ENCODE assay signal across 12 cellular contexts in the genomic region with DNA sequence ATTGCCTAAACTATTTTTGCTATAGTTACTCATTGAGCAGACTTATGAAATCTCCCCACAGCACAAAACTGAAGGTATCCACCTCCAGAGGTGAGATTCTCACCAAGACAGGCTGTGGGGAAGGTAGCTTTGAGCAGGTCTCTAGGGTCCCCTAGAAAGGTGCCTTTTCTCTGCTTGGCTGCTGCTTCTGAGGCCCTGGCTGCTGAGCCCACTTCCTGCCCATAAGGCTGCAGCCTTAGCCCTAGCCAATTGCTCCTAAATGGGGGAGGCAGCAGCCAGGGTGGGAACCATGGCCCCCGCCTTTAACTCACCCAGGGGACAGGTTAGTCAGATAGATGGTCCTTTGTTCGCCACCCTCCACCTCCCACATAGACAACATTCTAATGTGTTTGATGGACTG. TPM values are rescaled to one million over a fixed set of nuclear protein-coding genes. Genes with fewer than 3 reads are reported as not detected.
DNase-seq lines count a peak whose midpoint lies in the region; TF ChIP-seq lines count a peak whose summit lies in the region.
"Had no signal": no experiment of that assay in that cellular context is flagged by ENCODE, and none has a peak within 500 bp of the region (broad histone marks: within the 10 kb centered on the region; RNA-seq: fewer than 3 reads in every experiment).

No MANE protein-coding gene starts in this region.

- peaks cover 31% of the 10 kb centered on the region for H3K36me3 Mint-ChIP-seq in T-helper 2 cell treated with Interferon-gamma antibody and Interleukin-4, amounts not matched to agents 5 μg/mL and 100 μg/mL, for 36 hours (ENCODE audit: low read depth)
- H3K36me3 Mint-ChIP-seq in activated naive CD8-positive, alpha-beta T cell treated with anti-CD3 and anti-CD28 coated beads for 36 hours: peaks cover 23% of the 10 kb centered on the region
- H3K36me3 Mint-ChIP-seq in osteocyte (ENCODE audit: unreplicated experiment) (peaks cover 20% of the 10 kb centered on the region), immature natural killer cell (no peaks in the 10 kb centered on the region), nephron progenitor cell (ENCODE audit: low read depth) (no peaks in the 10 kb centered on the region)

- H3K4me3 Mint-ChIP-seq in T-helper 2 cell treated with Interferon-gamma antibody and Interleukin-4, amounts not matched to agents 5 μg/mL and 100 μg/mL, for 36 hours: peak overlapping the region; percentile 97
- H3K4me3 Mint-ChIP-seq in activated naive CD8-positive, alpha-beta T cell treated with anti-CD3 and anti-CD28 coated beads for 36 hours: peak overlapping the region; percentile 97
- peak overlapping the region; percentile 100 for H3K4me3 Mint-ChIP-seq in osteocyte (ENCODE audit: unreplicated experiment)
- H3K4me3 Mint-ChIP-seq in immature natural killer cell: no peak overlapping the region
- no peak overlapping the region for H3K4me3 Mint-ChIP-seq in nephron progenitor cell

- peaks cover 74% of the 10 kb centered on the region for H3K4me1 Mint-ChIP-seq in T-helper 2 cell treated with Interferon-gamma antibody and Interleukin-4, amounts not matched to agents 5 μg/mL and 100 μg/mL, for 36 hours (ENCODE audit: low read depth)
- H3K4me1 Mint-ChIP-seq in activated naive CD8-positive, alpha-beta T cell treated with anti-CD3 and anti-CD28 coated beads for 36 hours: peaks cover 76% of the 10 kb centered on the region
- peaks cover 75% of the 10 kb centered on the region for H3K4me1 Mint-ChIP-seq in osteocyte (ENCODE audit: unreplicated experiment)
- H3K4me1 Mint-ChIP-seq in immature natural killer cell: peaks cover 18 to 40% of the 10 kb centered on the region in 2 donors
- peaks cover 18% of the 10 kb centered on the region for H3K4me1 Mint-ChIP-seq in nephron progenitor cell

- no peak overlapping the region for H3K27ac Mint-ChIP-seq in T-helper 2 cell treated with Interferon-gamma antibody and Interleukin-4, amounts not matched to agents 5 μg/mL and 100 μg/mL, for 36 hours
- peak overlapping the region; percentile 94 for H3K27ac Mint-ChIP-seq in activated naive CD8-positive, alpha-beta T cell treated with anti-CD3 and anti-CD28 coated beads for 36 hours
- H3K27ac Mint-ChIP-seq in osteocyte (ENCODE audit: unreplicated experiment): peak overlapping the region; percentile 97
- H3K27ac Mint-ChIP-seq in immature natural killer cell: no peak overlapping the region
- no peak overlapping the region for H3K27ac Mint-ChIP-seq in nephron progenitor cell

- H3K27me3 Mint-ChIP-seq in T-helper 2 cell treated with Interferon-gamma antibody and Interleukin-4, amounts not matched to agents 5 μg/mL and 100 μg/mL, for 36 hours (ENCODE audit: low read depth): peaks cover 31% of the 10 kb centered on the region
- no peaks in the 10 kb centered on the region for H3K27me3 Mint-ChIP-seq in activated naive CD8-positive, alpha-beta T cell treated with anti-CD3 and anti-CD28 coated beads for 36 hours
- H3K27me3 Mint-ChIP-seq in osteocyte (ENCODE audit: unreplicated experiment) (no peaks in the 10 kb centered on the region), immature natural killer cell (ENCODE audit: low read depth in 3 of 3) (peaks cover 14 to 38% (median 24%) of the 10 kb centered on the region in 3 donors), nephron progenitor cell (ENCODE audit: low read depth, poor library complexity) (peaks cover 85% of the 10 kb centered on the region)

- H3K9me3 Mint-ChIP-seq in T-helper 2 cell treated with Interferon-gamma antibody and Interleukin-4, amounts not matched to agents 5 μg/mL and 100 μg/mL, for 36 hours: no peaks in the 10 kb centered on the region
- H3K9me3 Mint-ChIP-seq in activated naive CD8-positive, alpha-beta T cell treated with anti-CD3 and anti-CD28 coated beads for 36 hours: no peaks in the 10 kb centered on the region
- H3K9me3 Mint-ChIP-seq in osteocyte (ENCODE audit: unreplicated experiment): no peaks in the 10 kb centered on the region
- H3K9me3 Mint-ChIP-seq in immature natural killer cell: no peaks in the 10 kb centered on the region
- no peaks in the 10 kb centered on the region for H3K9me3 Mint-ChIP-seq in nephron progenitor cell

- no peak for DNase-seq in T-helper 2 cell treated with Interferon-gamma antibody and Interleukin-4, amounts not matched to agents 5 μg/mL and 100 μg/mL, for 36 hours (ENCODE audit: low spot score)
- DNase-seq in T-helper 2 cell (no peak), GM20000 (ENCODE audit: low spot score) (peak; percentile 17), osteocyte (ENCODE audit: extremely low spot score, unreplicated experiment) (peak; percentile 72), immature natural killer cell (no peak), nephron progenitor cell (no peak), islet precursor cell (no peak)
- peak; percentile 22 for DNase-seq in activated naive CD8-positive, alpha-beta T cell treated with anti-CD3 and anti-CD28 coated beads for 36 hours
- DNase-seq: ACHN; activated naive CD4-positive, alpha-beta T cell treated with anti-CD3 and anti-CD28 coated beads, Interleukin-2, amount 50 U/mL, for 16 hours; MV-4-11; NCI-H2171 had no signal

- TF ChIP-seq CTCF in GM20000 (IDR thresholded peaks at IDR 0.05; ENCODE audit: extremely low read depth, missing control alignments) (no peak), osteocyte (IDR thresholded peaks at IDR 0.05) (no peak), nephron progenitor cell (IDR thresholded peaks at IDR 0.05) (no peak)

RNA-seq across cellular contexts. Expression of a gene that starts 3.6 kb away (rescaled TPM):
- total RNA-seq in activated naive CD8-positive, alpha-beta T cell treated with anti-CD3 and anti-CD28 coated beads for 36 hours: 1 to 10 TPM; 8.4 to 9.9 TPM
- 193 and 197 TPM in 2 replicates for total RNA-seq in osteocyte
- polyA plus RNA-seq in immature natural killer cell: under 1 TPM; 0.12 to 0.80 (median 0.52) TPM

Comparison
In these comparisons a context has a peak if more than half of its experiments do, and no peak if none do; other contexts are left out.
1. DNase-seq: peak in GM20000 (single experiment), activated naive CD8-positive, alpha-beta T cell treated with anti-CD3 and anti-CD28 coated beads for 36 hours (single experiment) and osteocyte (single experiment); none in T-helper 2 cell treated with Interferon-gamma antibody and Interleukin-4, amounts not matched to agents 5 μg/mL and 100 μg/mL, for 36 hours (single experiment), T-helper 2 cell (0 of 5), immature natural killer cell (0 of 3), nephron progenitor cell (single experiment) and islet precursor cell (single experiment).
2. H3K27ac Mint-ChIP-seq: peak in activated naive CD8-positive, alpha-beta T cell treated with anti-CD3 and anti-CD28 coated beads for 36 hours (single experiment) and osteocyte (single experiment); none in T-helper 2 cell treated with Interferon-gamma antibody and Interleukin-4, amounts not matched to agents 5 μg/mL and 100 μg/mL, for 36 hours (single experiment), immature natural killer cell (0 of 6) and nephron progenitor cell (single experiment).
3. H3K4me3 Mint-ChIP-seq: peak in T-helper 2 cell treated with Interferon-gamma antibody and Interleukin-4, amounts not matched to agents 5 μg/mL and 100 μg/mL, for 36 hours (single experiment), activated naive CD8-positive, alpha-beta T cell treated with anti-CD3 and anti-CD28 coated beads for 36 hours (single experiment) and osteocyte (single experiment); none in immature natural killer cell (0 of 5) and nephron progenitor cell (single experiment).
4. RNA of a gene that starts 3.6 kb away (total RNA-seq): 193 to 197 TPM in osteocyte; 8.4 to 9.9 TPM in activated naive CD8-positive, alpha-beta T cell treated with anti-CD3 and anti-CD28 coated beads for 36 hours; every median in the first group is over 10 times any median in the second.